Comparison of ENCODE assay signal across 2 cellular contexts in the genomic region with DNA sequence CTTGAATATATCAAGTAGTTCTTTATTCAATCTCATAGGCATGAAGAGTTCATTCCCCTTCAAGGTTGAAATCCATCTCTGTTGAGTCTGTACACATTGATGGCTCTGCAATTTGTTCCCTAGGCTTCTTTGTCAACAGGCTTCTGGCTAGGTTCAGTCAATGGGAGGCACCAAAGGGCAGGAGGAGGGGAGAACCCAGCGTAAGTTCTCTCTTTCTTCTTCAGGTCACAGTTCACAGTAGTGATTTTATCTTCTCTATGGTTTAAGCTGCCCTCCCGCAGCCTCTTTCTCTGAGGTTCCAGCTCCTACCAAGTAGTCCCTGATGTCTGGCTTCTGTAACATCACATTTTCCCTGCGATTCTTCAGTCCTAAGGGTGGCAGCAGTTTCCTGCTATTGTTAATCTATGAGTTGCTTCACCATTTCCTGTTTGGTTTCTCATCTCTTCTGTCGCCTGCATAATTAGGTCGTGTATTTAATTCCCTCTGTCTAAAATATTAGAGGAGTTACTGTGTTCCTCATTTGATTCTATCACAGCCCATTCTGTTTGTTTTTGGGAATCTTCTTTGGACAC.
TF ChIP-seq lines count a peak whose summit lies in the region.

No MANE protein-coding gene starts in this region.

TF ChIP-seq in SK-N-SH, 30 proteins besides CTCF, POLR2A, EP300 and RAD21 (continued from another document):
- TF ChIP-seq USF2 (IDR thresholded peaks at IDR 0.05; ENCODE audit: borderline replicate concordance, low read depth, low read length), result no peak
- TF ChIP-seq YY1 (IDR thresholded peaks at IDR 0.05; ENCODE audit: low read depth), result no peak
- TF ChIP-seq CHD2 (IDR thresholded peaks at IDR 0.05; ENCODE audit: low read length, partially characterized antibody), result no peak
- TF ChIP-seq NRF1 (IDR thresholded peaks at IDR 0.05; ENCODE audit: low read depth, low read length), result no peak
- no peak for TF ChIP-seq NFIC (IDR thresholded peaks at IDR 0.05; ENCODE audit: borderline replicate concordance)
- TF ChIP-seq ELF1 (IDR thresholded peaks at IDR 0.05), result no peak
- TF ChIP-seq JUND (IDR thresholded peaks at IDR 0.05), result no peak
- TF ChIP-seq EZH2phosphoT487 (IDR thresholded peaks at IDR 0.05; ENCODE audit: borderline replicate concordance, low read depth), result no peak
- no peak for TF ChIP-seq TCF12 (IDR thresholded peaks at IDR 0.05)
TF ChIP-seq in SK-N-SH: peak in this region for 0.

TF ChIP-seq in SK-N-SH treated with all-trans-retinoic acid at 6 μM for 48 hours, 23 proteins besides CTCF, POLR2A, EP300 and RAD21 (continued from another document):
- TF ChIP-seq POU6F1 (CRISPR knock-in tag; IDR thresholded peaks at IDR 0.05; ENCODE audit: borderline replicate concordance, low read depth), result no peak
- no peak for TF ChIP-seq GLIS3 (CRISPR knock-in tag; IDR thresholded peaks at IDR 0.05)
- no peak for TF ChIP-seq ZFP3 (CRISPR knock-in tag; IDR thresholded peaks at IDR 0.05)
- TF ChIP-seq TOX (CRISPR knock-in tag; IDR thresholded peaks at IDR 0.05; ENCODE audit: borderline replicate concordance), result no peak
- TF ChIP-seq, protein P1, sequence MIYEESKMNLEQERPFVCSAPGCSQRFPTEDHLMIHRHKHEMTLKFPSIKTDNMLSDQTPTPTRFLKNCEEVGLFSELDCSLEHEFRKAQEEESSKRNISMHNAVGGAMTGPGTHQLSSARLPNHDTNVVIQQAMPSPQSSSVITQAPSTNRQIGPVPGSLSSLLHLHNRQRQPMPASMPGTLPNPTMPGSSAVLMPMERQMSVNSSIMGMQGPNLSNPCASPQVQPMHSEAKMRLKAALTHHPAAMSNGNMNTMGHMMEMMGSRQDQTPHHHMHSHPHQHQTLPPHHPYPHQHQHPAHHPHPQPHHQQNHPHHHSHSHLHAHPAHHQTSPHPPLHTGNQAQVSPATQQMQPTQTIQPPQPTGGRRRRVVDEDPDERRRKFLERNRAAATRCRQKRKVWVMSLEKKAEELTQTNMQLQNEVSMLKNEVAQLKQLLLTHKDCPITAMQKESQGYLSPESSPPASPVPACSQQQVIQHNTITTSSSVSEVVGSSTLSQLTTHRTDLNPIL (CRISPR knock-in tag; IDR thresholded peaks at IDR 0.05; ENCODE audit: low read depth), result no peak
- TF ChIP-seq SNAI2 (CRISPR knock-in tag; IDR thresholded peaks at IDR 0.05), result no peak
- no peak for TF ChIP-seq ZFP30 (CRISPR knock-in tag; IDR thresholded peaks at IDR 0.05)
- TF ChIP-seq ZNF8 (CRISPR knock-in tag; IDR thresholded peaks at IDR 0.05), result no peak
- no peak for TF ChIP-seq RARB (CRISPR knock-in tag; IDR thresholded peaks at IDR 0.05)
- no peak for TF ChIP-seq ZNF565 (CRISPR knock-in tag; conservative IDR thresholded peaks at IDR 0.05; ENCODE audit: low read depth)
- no peak for TF ChIP-seq CSRNP3 (CRISPR knock-in tag; IDR thresholded peaks at IDR 0.05)
- no peak for TF ChIP-seq ZNF70 (CRISPR knock-in tag; IDR thresholded peaks at IDR 0.05)
